In genomic region chr5:2577637-2578036, GRCh38 we compare ENCODE assay signal across 24 cellular contexts.
"Had no signal": no experiment of that assay in that cellular context is flagged by ENCODE, and none has a peak within 500 bp of the region (broad histone marks: within the 10 kb centered on the region; RNA-seq: fewer than 3 reads in every experiment).

No MANE protein-coding gene starts in this region.

- H3K36me3 ChIP-seq: lower lobe of right lung, ovary, sigmoid colon, thoracic aorta, tibial nerve had no signal

- H3K4me3 ChIP-seq: dorsolateral prefrontal cortex, lower lobe of right lung, ovary, psoas muscle, sigmoid colon, thoracic aorta, tibial nerve had no signal

- H3K27ac ChIP-seq: dorsolateral prefrontal cortex, epithelial cell of prostate, foreskin keratinocyte, lower lobe of right lung, ovary, psoas muscle, sigmoid colon, thoracic aorta, tibial nerve had no signal

- H3K4me1 ChIP-seq: foreskin keratinocyte, lower lobe of right lung, psoas muscle, sigmoid colon, tibial nerve had no signal

- H3K9me3 Mint-ChIP-seq: nephron had no signal

- ATAC-seq: esophagus mucosa; foreskin keratinocyte; left ventricle myocardium superior; psoas muscle; right cardiac atrium; stimulated activated memory B cell treated with anti-CD40 and anti-IgM and Interleukin-4, amounts not matched to agents 10 μg/mL and 1 μg/mL and 100 μg/mL, for 72 hours; stimulated activated naive CD8-positive, alpha-beta T cell treated with anti-CD3 and anti-CD28 coated beads, Interleukin-15, Interleukin-2, amounts not matched to agents 100 U/mL and 50 U/mL, for 24 hours had no signal

- H3K9me3 ChIP-seq: lower lobe of right lung, ovary, psoas muscle, sigmoid colon, thoracic aorta had no signal

- H3K4me1 Mint-ChIP-seq: immature natural killer cell; nephron; stimulated activated memory B cell treated with anti-CD40 and anti-IgM and Interleukin-4, amounts not matched to agents 10 μg/mL and 1 μg/mL and 100 μg/mL, for 72 hours had no signal

- H3K36me3 Mint-ChIP-seq: immature natural killer cell; stimulated activated memory B cell treated with anti-CD40 and anti-IgM and Interleukin-4, amounts not matched to agents 10 μg/mL and 1 μg/mL and 100 μg/mL, for 72 hours had no signal

- DNase-seq: central memory CD4-positive, alpha-beta T cell; dorsolateral prefrontal cortex; effector CD4-positive, alpha-beta T cell; foreskin keratinocyte; glutamatergic neuron; hypothalamus; immature natural killer cell; left ventricle myocardium superior; lower lobe of right lung; occipital lobe; ovary; psoas muscle; right cardiac atrium; sigmoid colon; stimulated activated CD4-positive, alpha-beta T cell treated with anti-CD3 and anti-CD28 coated beads, Interleukin-2, amount 100 ng/mL, for 24 hours; stimulated activated CD4-positive, alpha-beta T cell treated with anti-CD3 and anti-CD28 coated beads, Interleukin-4, amount 100 ng/mL, for 24 hours; stimulated activated naive CD8-positive, alpha-beta T cell treated with anti-CD3 and anti-CD28 coated beads, Interleukin-15, Interleukin-2, amounts not matched to agents 100 U/mL and 50 U/mL, for 24 hours; substantia nigra had no signal

- H3K27ac Mint-ChIP-seq: immature natural killer cell; nephron; stimulated activated memory B cell treated with anti-CD40 and anti-IgM and Interleukin-4, amounts not matched to agents 10 μg/mL and 1 μg/mL and 100 μg/mL, for 72 hours had no signal

- H3K4me3 Mint-ChIP-seq: immature natural killer cell; nephron; stimulated activated memory B cell treated with anti-CD40 and anti-IgM and Interleukin-4, amounts not matched to agents 10 μg/mL and 1 μg/mL and 100 μg/mL, for 72 hours had no signal

- H3K27me3 Mint-ChIP-seq: stimulated activated memory B cell treated with anti-CD40 and anti-IgM and Interleukin-4, amounts not matched to agents 10 μg/mL and 1 μg/mL and 100 μg/mL, for 72 hours had no signal

- H3K27me3 ChIP-seq: foreskin keratinocyte, ovary, tibial nerve had no signal
